8 cellular contexts compared by ENCODE assay signal in the genomic region with DNA sequence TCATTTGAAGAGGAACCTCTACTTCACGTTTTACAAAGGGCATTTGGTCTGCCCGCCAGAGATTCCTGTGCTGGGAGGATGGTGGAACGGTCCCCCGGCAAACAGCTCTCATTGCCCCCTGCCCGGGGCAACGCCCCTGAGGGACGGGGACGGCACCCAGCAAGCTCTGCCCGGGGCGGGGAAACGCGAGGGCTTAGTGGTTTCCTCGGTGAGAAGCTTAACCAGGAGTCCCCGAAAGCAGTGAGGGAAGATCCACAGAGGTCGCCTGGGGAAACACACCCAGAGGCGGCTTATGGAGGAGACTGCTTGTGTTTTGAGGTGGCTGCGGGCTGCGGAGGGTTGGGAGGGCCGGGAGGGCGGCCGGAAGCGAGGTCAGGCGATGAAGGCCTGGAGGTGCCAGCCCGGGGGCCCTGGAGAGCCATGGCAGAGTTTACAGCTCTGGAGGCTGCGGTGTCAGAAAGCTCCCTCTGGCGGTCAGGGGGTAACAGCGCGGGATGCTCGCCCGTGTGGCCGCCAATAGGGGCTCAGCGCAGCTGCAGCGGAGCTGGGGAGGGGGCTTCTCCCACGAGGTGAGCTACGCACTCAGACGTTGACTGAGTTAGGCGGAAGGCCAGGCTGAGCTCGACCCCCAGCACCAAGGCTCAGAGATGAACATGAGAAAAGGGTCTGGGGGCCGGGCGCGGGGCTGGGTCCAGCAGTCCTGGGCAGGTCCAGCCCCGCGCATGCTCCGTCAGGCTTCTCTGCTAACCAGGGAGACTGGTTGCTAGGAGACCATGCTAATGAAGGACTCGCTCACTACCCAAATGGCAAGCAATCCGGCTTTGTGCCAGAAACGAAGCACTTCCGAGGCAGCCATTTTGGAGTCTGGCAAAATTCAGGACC. TPM values are rescaled to one million over a fixed set of nuclear protein-coding genes. Genes with fewer than 3 reads are reported as not detected.
DNase-seq lines count a peak whose midpoint lies in the region; ATAC-seq, FAIRE-seq and TF ChIP-seq lines count a peak whose summit lies in the region.

No MANE protein-coding gene starts in this region.

- H3K36me3 ChIP-seq in BJ (ENCODE audit: control insufficient read depth, insufficient read depth, low read length) (no peaks in the 10 kb centered on the region), kidney (ENCODE audit: control insufficient read depth in 1 of 2, insufficient read depth in 2 of 2, low read length in 2 of 2) (peaks cover 0 to 5% of the 10 kb centered on the region in 2 donors)

- CTCF ChIA-PET in BJ (lab: Yijun Ruan, JAX) = interaction anchor here (0.6 to 2.8 kb wide), 16 partner anchors 9 to 212 kb away, joined by 3 to 16 read pairs (median 4); partner anchors contain the start of genes CDC34 and MADCAM1

- FAIRE-seq in kidney (lab: Jason Lieb, UNC) = no peak

- intact Hi-C loops in kidney (cut with DNase I) = no loop called here

- no peaks in the 10 kb centered on the region for H3K27me3 ChIP-seq in BJ (ENCODE audit: control insufficient read depth, insufficient read depth, low read length)

- no peaks in the 10 kb centered on the region for H3K9me3 ChIP-seq in kidney (ENCODE audit: control insufficient read depth in 1 of 2, low read length in 2 of 2)

- POLR2A ChIA-PET in BJ (lab: Charles Lee) = no interaction called here

- TF ChIP-seq CTCF in BJ (IDR thresholded peaks at IDR 0.05; ENCODE audit: insufficient read depth, low read depth, low read length) (peak; percentile 99), kidney (IDR thresholded peaks at IDR 0.05; ENCODE audit: borderline replicate concordance, extremely low read depth, insufficient read depth) (peak; percentile 88)

- H3K27ac ChIP-seq in kidney (ENCODE audit: low read depth in 2 of 2, low read length in 2 of 2) = peak overlapping the region; percentile 66 to 86

- H3K9ac ChIP-seq in kidney (ENCODE audit: low read length in 2 of 2) = peak overlapping the region; percentile 48 to 65

- H3K4me3 ChIP-seq in BJ (ENCODE audit: low read depth, low read length) (peak overlapping the region; percentile 98), kidney (ENCODE audit: low read length in 2 of 2) (peak overlapping the region; percentile 81 to 84)

- ATAC-seq in HG03432 (IDR thresholded peaks at IDR 0.05; ENCODE audit: unreplicated experiment) = peak; percentile 61

- peaks cover 3 to 14% of the 10 kb centered on the region in 2 donors for H3K4me1 ChIP-seq in kidney (ENCODE audit: control insufficient read depth in 1 of 2, insufficient read depth in 1 of 2, low read depth in 1 of 2, low read length in 2 of 2)

- TF ChIP-seq POLR2A in GM19193 (IDR thresholded peaks at IDR 0.05; ENCODE audit: extremely low read depth, insufficient read depth, insufficient read length) = peak; percentile 69

- DNase-seq in BJ (ENCODE audit: low read depth) (peak; percentile 100), NCI-H460 (ENCODE audit: extremely low read depth, low read depth) (peak; percentile 99), cerebellum (ENCODE audit: low spot score) (peak; percentile 99), kidney (peak; percentile 99)
- peak; percentile 89 for DNase-seq in activated CD4-positive, alpha-beta T cell treated with anti-CD3 and anti-CD28 coated beads for 1 hour
- peak; percentile 96 for DNase-seq in stimulated activated CD4-positive, alpha-beta T cell treated with anti-CD3 and anti-CD28 coated beads, Interleukin-15, amount 100 ng/mL, for 24 hours

RNA-seq across cellular contexts. Expression of gene TPGS1, which starts 0.7 kb away (rescaled TPM):
- 4.5 and 6.8 TPM in 2 replicates for polyA plus RNA-seq in BJ (2011; rRNA removed)
- 1.5 and 1.8 TPM in 2 replicates for polyA minus RNA-seq in BJ (2011; rRNA and poly(A)+ RNA removed)
- total RNA-seq in NCI-H460 (2014; rRNA removed; shearing (Covaris generic)) = 10.5 and 14.6 TPM in 2 replicates
- 31.0 and 46.5 TPM in 2 replicates for polyA plus RNA-seq in NCI-H460 (2014; cell fraction: nucleus; rRNA removed)
- total RNA-seq in cerebellum = 12.8 TPM
- total RNA-seq in kidney = 23.1 TPM
- 17.9 TPM for polyA plus RNA-seq in kidney (ENCODE audit: insufficient read depth, low read depth, low replicate concordance)

RNA-seq across cellular contexts. Expression of gene MADCAM1, which starts 10.4 kb away (rescaled TPM):
- polyA plus RNA-seq in BJ (2011; rRNA removed) (0.10 TPM in 1 of 2 replicates, not detected in the other), kidney (ENCODE audit: insufficient read depth, low read depth, low replicate concordance) (0.77 TPM)
- not detected in 2 replicates for polyA minus RNA-seq in BJ (2011; rRNA and poly(A)+ RNA removed)
- total RNA-seq in NCI-H460 (2014; rRNA removed; shearing (Covaris generic)) = not detected in 2 replicates
- 1.5 and 2.3 TPM in 2 replicates for polyA plus RNA-seq in NCI-H460 (2014; cell fraction: nucleus; rRNA removed)
- total RNA-seq in cerebellum (2.7 TPM), kidney (0.50 TPM)

RNA-seq across cellular contexts. Expression of gene CDC34, which starts 24.9 kb away (rescaled TPM):
- polyA plus RNA-seq in BJ (2011; rRNA removed) = 49.1 and 75.2 TPM in 2 replicates
- polyA minus RNA-seq in BJ (2011; rRNA and poly(A)+ RNA removed) = 30.5 and 34.2 TPM in 2 replicates
- total RNA-seq in NCI-H460 (2014; rRNA removed; shearing (Covaris generic)) = 60.6 and 66.0 TPM in 2 replicates
- polyA plus RNA-seq in NCI-H460 (2014; cell fraction: nucleus; rRNA removed) = 41.5 and 79.2 TPM in 2 replicates
- total RNA-seq in cerebellum = 35.7 TPM
- total RNA-seq in kidney = 33.8 TPM
- polyA plus RNA-seq in kidney (ENCODE audit: insufficient read depth, low read depth, low replicate concordance) = 72.3 TPM

RNA-seq across cellular contexts. Expression of gene GZMM, which starts 37.2 kb away (rescaled TPM):
- polyA plus RNA-seq in BJ (2011; rRNA removed) (not detected in 2 replicates), kidney (ENCODE audit: insufficient read depth, low read depth, low replicate concordance) (not detected)
- polyA minus RNA-seq in BJ (2011; rRNA and poly(A)+ RNA removed) = not detected in 2 replicates
- total RNA-seq in NCI-H460 (2014; rRNA removed; shearing (Covaris generic)) = not detected in 2 replicates
- not detected in 2 replicates for polyA plus RNA-seq in NCI-H460 (2014; cell fraction: nucleus; rRNA removed)
- total RNA-seq in cerebellum (not detected), kidney (2.8 TPM)

RNA-seq across cellular contexts. Expression of gene SHC2, which starts 45.8 kb away (rescaled TPM):
- 1.3 and 3.4 TPM in 2 replicates for polyA plus RNA-seq in BJ (2011; rRNA removed)
- 1.0 and 2.2 TPM in 2 replicates for polyA minus RNA-seq in BJ (2011; rRNA and poly(A)+ RNA removed)
- total RNA-seq in NCI-H460 (2014; rRNA removed; shearing (Covaris generic)) = 0.58 and 1.1 TPM in 2 replicates
- 0.30 and 1.6 TPM in 2 replicates for polyA plus RNA-seq in NCI-H460 (2014; cell fraction: nucleus; rRNA removed)
- 7.3 TPM for total RNA-seq in cerebellum
- total RNA-seq in kidney = 24.4 TPM
- 10.7 TPM for polyA plus RNA-seq in kidney (ENCODE audit: insufficient read depth, low read depth, low replicate concordance)

Comparison
In these comparisons a context has a peak if more than half of its experiments do, and no peak if none do; other contexts are left out.
1. Peak in every context shown above with its lines: DNase-seq, ATAC-seq, H3K4me3 ChIP-seq and H3K27ac ChIP-seq.